Comparison of ENCODE assay signal across 8 cellular contexts in genomic region chr3:36707623-36708409, GRCh38. TPM values are rescaled to one million over a fixed set of nuclear protein-coding genes. Genes with fewer than 3 reads are reported as not detected.
DNase-seq lines count a peak whose midpoint lies in the region; ATAC-seq and TF ChIP-seq lines count a peak whose summit lies in the region.

No MANE protein-coding gene starts in this region.

- no peaks in the 10 kb centered on the region for H3K36me3 Mint-ChIP-seq in glutamatergic neuron (ENCODE audit: unreplicated experiment)

- intact Hi-C loops in OCI-LY7 (cut with micrococcal nuclease; ENCODE audit: unreplicated experiment): no loop called here

- CTCF ChIA-PET in OCI-LY7 (lab: Charles Lee; ENCODE audit: unreplicated experiment): no interaction called here

- H3K79me2 ChIP-seq in OCI-LY7 (ENCODE audit: insufficient read depth, low read depth, low read length): no peaks in the 10 kb centered on the region

- no peaks in the 10 kb centered on the region for H3K4me1 Mint-ChIP-seq in glutamatergic neuron (ENCODE audit: low read depth, unreplicated experiment)

- no TSS peak for BruUV-seq in OCI-LY7 (replicated peaks; lab: Mats Ljungman, UMichigan)

- H3K9me3 Mint-ChIP-seq in glutamatergic neuron (ENCODE audit: unreplicated experiment): no peaks in the 10 kb centered on the region

- no peaks in the 10 kb centered on the region for H4K20me1 ChIP-seq in OCI-LY7 (ENCODE audit: insufficient read depth, low read length)

- H3K4me3 Mint-ChIP-seq in glutamatergic neuron (ENCODE audit: unreplicated experiment): no peak overlapping the region

- no peak overlapping the region for H3K27ac Mint-ChIP-seq in glutamatergic neuron (ENCODE audit: unreplicated experiment)

- H3K27ac ChIP-seq in OCI-LY7 (ENCODE audit: low read depth, low read length, poor library complexity, severe bottlenecking): no peak overlapping the region

- DNase-seq in GM10266 (ENCODE audit: extremely low spot score) (no peak), H7 (peak; percentile 12), OCI-LY7 (ENCODE audit: low spot score) (peak; percentile 7), glutamatergic neuron (no peak), UCSD-AML1 (lab: John Stamatoyannopoulos, UW; ENCODE audit: unreplicated experiment) (no peak)
- DNase-seq in NK-92 treated with Interleukin-12 subunit alpha and Interleukin-12 subunit beta, amount 100 ng/mL, for 24 hours (lab: John Stamatoyannopoulos, UW): no peak
- no peak for DNase-seq in stimulated activated CD4-positive, alpha-beta T cell treated with anti-CD3 and anti-CD28 coated beads, Interleukin-12 subunit alpha, Interleukin-12 subunit beta, amount 100 ng/mL, for 4 hours

- H3K27me3 ChIP-seq in H7 (ENCODE audit: control insufficient read depth, insufficient read depth, low read length): no peaks in the 10 kb centered on the region

- H3K4me2 ChIP-seq in OCI-LY7 (ENCODE audit: low read length): no peak overlapping the region

- H3K9me3 ChIP-seq in OCI-LY7 (ENCODE audit: low read length): no peaks in the 10 kb centered on the region

- no peaks in the 10 kb centered on the region for H3K27me3 Mint-ChIP-seq in glutamatergic neuron (ENCODE audit: unreplicated experiment)

- ATAC-seq in HG03095 (IDR thresholded peaks at IDR 0.05; ENCODE audit: unreplicated experiment): no peak

- POLR2A ChIA-PET in OCI-LY7 (lab: Charles Lee): interaction anchor here (0.7 kb wide), 1 partner anchor 21 kb away, joined by 3 read pairs; no protein-coding TSS in a partner anchor

- H3K4me3 ChIP-seq in H7 (ENCODE audit: insufficient read depth, low read depth, low read length) (no peak overlapping the region), OCI-LY7 (ENCODE audit: low read depth, low read length, poor library complexity, severe bottlenecking) (no peak overlapping the region)

- H3K9me2 ChIP-seq in OCI-LY7 (ENCODE audit: insufficient read depth, low read length): no peaks in the 10 kb centered on the region

- no peak overlapping the region for H2AFZ ChIP-seq in OCI-LY7 (ENCODE audit: low read length)

- TF ChIP-seq CTCF in GM10266 (IDR thresholded peaks at IDR 0.05; ENCODE audit: control insufficient read depth, insufficient read depth, low read depth, missing control alignments) (peak; percentile 30), OCI-LY7 (conservative IDR thresholded peaks at IDR 0.05; ENCODE audit: low read length) (0 out of 2 replicates have a peak, but pooled peaks have one; percentile 24), glutamatergic neuron (IDR thresholded peaks at IDR 0.05; ENCODE audit: partially characterized antibody, unreplicated experiment) (peak; percentile 31)

- no peaks in the 10 kb centered on the region for H3K4me1 ChIP-seq in OCI-LY7 (ENCODE audit: insufficient read depth, low read length, poor library complexity, severe bottlenecking)

- H3K36me3 ChIP-seq in H7 (replicated peaks; ENCODE audit: control insufficient read depth, insufficient read depth, low read length) (no peaks in the 10 kb centered on the region), OCI-LY7 (ENCODE audit: insufficient read depth, low read length) (no peaks in the 10 kb centered on the region)

RNA-seq across cellular contexts. Expression of gene DCLK3, which starts 56.5 kb away (rescaled TPM):
- 0.37 and 0.42 TPM in 2 replicates for total RNA-seq in H7 (2014; rRNA removed; shearing (Covaris generic))
- total RNA-seq in OCI-LY7 (2014; rRNA removed; shearing (Covaris generic)): not detected in 2 replicates
- not detected in 2 replicates for total RNA-seq in OCI-LY7 (2022)
- not detected for total RNA-seq in glutamatergic neuron (ENCODE audit: unreplicated experiment)

Comparison
In these comparisons a context has a peak if more than half of its experiments do, and no peak if none do; other contexts are left out.
1. DNase-seq: peak in H7 (single experiment) and OCI-LY7 (single experiment); none in GM10266 (single experiment), glutamatergic neuron (single experiment), NK-92 treated with Interleukin-12 subunit alpha and Interleukin-12 subunit beta, amount 100 ng/mL, for 24 hours (single experiment), UCSD-AML1 (single experiment) and stimulated activated CD4-positive, alpha-beta T cell treated with anti-CD3 and anti-CD28 coated beads, Interleukin-12 subunit alpha, Interleukin-12 subunit beta, amount 100 ng/mL, for 4 hours (single experiment).
2. Peak in every context shown above with its lines, with median percentiles within 50 percentile points of each other: CTCF ChIP-seq.